9 cellular contexts compared by ENCODE assay signal in the genomic region with DNA sequence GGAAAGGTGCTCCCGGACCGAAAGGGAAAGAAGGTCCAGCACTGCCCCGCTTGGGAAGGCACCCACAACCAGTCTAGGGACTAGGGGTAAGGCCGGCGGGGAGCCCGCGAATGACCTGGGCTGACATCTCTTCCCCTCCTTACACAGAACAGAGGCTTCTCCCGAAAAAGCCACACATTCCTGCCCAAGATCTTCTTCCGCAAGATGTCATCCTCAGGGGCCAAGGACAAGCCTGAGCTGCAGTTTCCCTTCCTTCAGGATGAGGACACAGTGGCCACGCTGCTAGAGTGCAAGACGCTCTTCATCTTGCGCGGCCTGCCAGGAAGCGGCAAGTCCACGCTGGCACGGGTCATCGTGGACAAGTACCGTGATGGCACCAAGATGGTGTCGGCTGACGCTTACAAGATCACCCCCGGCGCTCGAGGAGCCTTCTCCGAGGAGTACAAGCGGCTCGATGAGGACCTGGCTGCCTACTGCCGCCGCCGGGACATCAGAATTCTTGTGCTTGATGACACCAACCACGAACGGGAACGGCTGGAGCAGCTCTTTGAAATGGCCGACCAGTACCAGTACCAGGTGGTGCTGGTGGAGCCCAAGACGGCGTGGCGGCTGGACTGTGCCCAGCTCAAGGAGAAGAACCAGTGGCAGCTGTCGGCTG. TPM values are rescaled to one million over a fixed set of nuclear protein-coding genes. Genes with fewer than 3 reads are reported as not detected.
A peak's percentile ranks its signal among the peaks of the same experiment; 100 is the strongest.
DNase-seq lines count a peak whose midpoint lies in the region; ATAC-seq, FAIRE-seq and TF ChIP-seq lines count a peak whose summit lies in the region.
"Had no signal": no experiment of that assay in that cellular context is flagged by ENCODE, and none has a peak within 500 bp of the region (broad histone marks: within the 10 kb centered on the region; RNA-seq: fewer than 3 reads in every experiment).

No MANE protein-coding gene starts in this region.

- no peaks in the 10 kb centered on the region for H3K27me3 ChIP-seq in layer of hippocampus (ENCODE audit: control insufficient read depth, insufficient read depth, low read length)
- H3K27me3 ChIP-seq: foreskin keratinocyte had no signal

- no peak for FAIRE-seq in GM12891 (lab: Jason Lieb, UNC)

- peak overlapping the region; percentile 79 for H3K4me3 Mint-ChIP-seq in activated CD4-positive, alpha-beta T cell treated with anti-CD3 and anti-CD28 coated beads for 36 hours
- H3K4me3 Mint-ChIP-seq in activated naive CD8-positive, alpha-beta T cell treated with anti-CD3 and anti-CD28 coated beads, Interleukin-2, amount 50 U/mL, for 24 hours = peak overlapping the region; percentile 82

- H3K27ac ChIP-seq in layer of hippocampus (ENCODE audit: low read depth, low read length) (peak overlapping the region; percentile 96), temporal lobe (ENCODE audit: low read depth, low read length) (peak overlapping the region; percentile 98)

- TF ChIP-seq POLR2A in GM12891 (IDR thresholded peaks at IDR 0.05; ENCODE audit: low read depth, low read length) = no peak

- intact Hi-C loops in activated CD4-positive, alpha-beta T cell treated with anti-CD3 and anti-CD28 coated beads for 36 hours (cut with DNase I, micrococcal nuclease) = loop anchor here (2.0 to 5.0 kb wide), 4 partner anchors 36 to 1014 kb away; a partner anchor contains a TSS

- H3K9me3 Mint-ChIP-seq in activated CD4-positive, alpha-beta T cell treated with anti-CD3 and anti-CD28 coated beads for 36 hours (ENCODE audit: low read depth) = no peaks in the 10 kb centered on the region
- H3K9me3 Mint-ChIP-seq in activated naive CD8-positive, alpha-beta T cell treated with anti-CD3 and anti-CD28 coated beads, Interleukin-2, amount 50 U/mL, for 24 hours = no peaks in the 10 kb centered on the region

- CTCF ChIA-PET in activated CD4-positive, alpha-beta T cell treated with anti-CD3 and anti-CD28 coated beads for 36 hours (lab: Charles Lee) = interaction anchor here (1.7 kb wide), 1 partner anchor 103 kb away, joined by 4 read pairs; a partner anchor contains a TSS

- peaks cover 39% of the 10 kb centered on the region for H3K4me1 Mint-ChIP-seq in activated CD4-positive, alpha-beta T cell treated with anti-CD3 and anti-CD28 coated beads for 36 hours
- peaks cover 34% of the 10 kb centered on the region for H3K4me1 Mint-ChIP-seq in activated naive CD8-positive, alpha-beta T cell treated with anti-CD3 and anti-CD28 coated beads, Interleukin-2, amount 50 U/mL, for 24 hours

- H3K36me3 Mint-ChIP-seq in activated CD4-positive, alpha-beta T cell treated with anti-CD3 and anti-CD28 coated beads for 36 hours (ENCODE audit: low read depth) = peaks cover 30% of the 10 kb centered on the region
- H3K36me3 Mint-ChIP-seq in activated naive CD8-positive, alpha-beta T cell treated with anti-CD3 and anti-CD28 coated beads, Interleukin-2, amount 50 U/mL, for 24 hours (ENCODE audit: low read depth) = peaks cover 24% of the 10 kb centered on the region

- H3K27ac Mint-ChIP-seq in activated CD4-positive, alpha-beta T cell treated with anti-CD3 and anti-CD28 coated beads for 36 hours = peak overlapping the region; percentile 49
- peak overlapping the region; percentile 83 for H3K27ac Mint-ChIP-seq in activated naive CD8-positive, alpha-beta T cell treated with anti-CD3 and anti-CD28 coated beads, Interleukin-2, amount 50 U/mL, for 24 hours

- POLR2A ChIA-PET in activated CD4-positive, alpha-beta T cell treated with anti-CD3 and anti-CD28 coated beads for 36 hours (lab: Charles Lee) = interaction anchor here (0.6 to 2.2 kb wide), 5 partner anchors 9 to 219 kb away, joined by 3 to 23 read pairs (median 5); a partner anchor contains a TSS

- DNase-seq in activated CD4-positive, alpha-beta T cell treated with anti-CD3 and anti-CD28 coated beads for 36 hours = no peak
- DNase-seq in activated CD4-positive, alpha-beta T cell treated with anti-CD3 and anti-CD28 coated beads for 48 hours = no peak
- no peak for DNase-seq in activated naive CD8-positive, alpha-beta T cell treated with anti-CD3 and anti-CD28 coated beads, Interleukin-2, amount 50 U/mL, for 24 hours
- DNase-seq in GM12891 (ENCODE audit: insufficient read length, low spot score) (no peak), NCI-H526 (lab: John Stamatoyannopoulos, UW) (no peak)
- DNase-seq: foreskin keratinocyte had no signal

- ATAC-seq in activated CD4-positive, alpha-beta T cell treated with anti-CD3 and anti-CD28 coated beads for 36 hours = no peak
- no peak for ATAC-seq in activated naive CD8-positive, alpha-beta T cell treated with anti-CD3 and anti-CD28 coated beads, Interleukin-2, amount 50 U/mL, for 24 hours
- no peak for ATAC-seq in HG03342 (IDR thresholded peaks at IDR 0.05; ENCODE audit: unreplicated experiment)
- ATAC-seq: foreskin keratinocyte had no signal

- H3K27me3 Mint-ChIP-seq in activated CD4-positive, alpha-beta T cell treated with anti-CD3 and anti-CD28 coated beads for 36 hours = no peaks in the 10 kb centered on the region
- no peaks in the 10 kb centered on the region for H3K27me3 Mint-ChIP-seq in activated naive CD8-positive, alpha-beta T cell treated with anti-CD3 and anti-CD28 coated beads, Interleukin-2, amount 50 U/mL, for 24 hours

TF ChIP-seq in GM12891, 5 proteins besides CTCF, POLR2A, EP300 and RAD21:
- no peak for TF ChIP-seq SPI1 (IDR thresholded peaks at IDR 0.05; ENCODE audit: low read depth, low read length)

RNA-seq across cellular contexts. Expression of a gene that starts 1.5 kb away (rescaled TPM):
- total RNA-seq in activated CD4-positive, alpha-beta T cell treated with anti-CD3 and anti-CD28 coated beads for 36 hours = 10 to 100 TPM; 55.1 to 77.0 TPM
- total RNA-seq in temporal lobe = 39.8 TPM
- 28.4 TPM for polyA plus RNA-seq in GM12891 (2012; ENCODE audit: low read depth, missing spikeins)

RNA-seq across cellular contexts. Expression of a gene that starts 37.6 kb away (rescaled TPM):
- 1 to 10 TPM in 1 of 2 experiments, under 1 TPM in 1; 0.81 to 1.1 TPM for total RNA-seq in activated CD4-positive, alpha-beta T cell treated with anti-CD3 and anti-CD28 coated beads for 36 hours
- 1.7 TPM for total RNA-seq in temporal lobe
- 0.51 TPM for polyA plus RNA-seq in GM12891 (2012; ENCODE audit: low read depth, missing spikeins)

RNA-seq across cellular contexts. Expression of a gene that starts 49.2 kb away (rescaled TPM):
- 10 to 100 TPM; 86.6 to 94.8 TPM for total RNA-seq in activated CD4-positive, alpha-beta T cell treated with anti-CD3 and anti-CD28 coated beads for 36 hours
- total RNA-seq in temporal lobe = 63.2 TPM
- 101 TPM for polyA plus RNA-seq in GM12891 (2012; ENCODE audit: low read depth, missing spikeins)

RNA-seq across cellular contexts. Expression of a gene that starts 49.3 kb away (rescaled TPM):
- total RNA-seq in activated CD4-positive, alpha-beta T cell treated with anti-CD3 and anti-CD28 coated beads for 36 hours = 100 to 1,000 TPM; 189 to 192 TPM
- 106 TPM for total RNA-seq in temporal lobe
- polyA plus RNA-seq in GM12891 (2012; ENCODE audit: low read depth, missing spikeins) = 62.1 TPM

RNA-seq across cellular contexts. Expression of a gene that starts 51.8 kb away (rescaled TPM):
- 10 to 100 TPM; 16.3 to 17.2 TPM for total RNA-seq in activated CD4-positive, alpha-beta T cell treated with anti-CD3 and anti-CD28 coated beads for 36 hours
- 31.7 TPM for total RNA-seq in temporal lobe
- 22.6 TPM for polyA plus RNA-seq in GM12891 (2012; ENCODE audit: low read depth, missing spikeins)
